1 cellular context compared by ENCODE assay signal in the genomic region with DNA sequence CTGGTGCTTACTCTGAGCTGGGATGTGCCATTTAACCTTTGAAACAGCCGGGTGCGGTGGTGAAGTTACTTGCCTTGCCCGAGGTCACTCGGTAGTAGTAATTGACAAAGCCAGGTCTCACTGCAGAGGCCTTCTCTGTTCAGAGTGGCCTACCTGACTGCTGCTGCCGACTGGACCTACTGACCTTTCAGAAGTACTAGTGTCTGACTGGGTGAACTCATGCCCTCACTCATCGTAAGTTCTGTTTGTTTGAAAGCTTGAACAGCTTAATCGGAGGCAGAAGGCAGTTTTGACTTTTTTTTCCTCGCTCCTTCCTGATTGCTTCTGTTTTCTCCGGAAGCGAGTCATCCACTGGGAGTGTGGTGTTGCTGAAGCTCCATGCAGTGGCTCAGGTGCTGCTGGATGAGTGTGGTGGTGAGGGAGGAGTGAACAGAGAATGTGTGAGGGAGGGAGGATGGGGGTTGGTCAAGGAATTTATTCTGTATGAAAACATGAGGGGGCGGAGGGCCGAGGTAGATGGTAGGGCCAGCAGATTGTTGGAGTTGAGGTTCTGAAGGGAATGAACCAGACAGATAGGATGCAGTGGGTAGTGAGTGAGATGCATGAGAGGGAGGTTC.
TF ChIP-seq lines count a peak whose summit lies in the region.

No MANE protein-coding gene starts in this region.

TF ChIP-seq in HepG2, 621 proteins besides CTCF, POLR2A, EP300 and RAD21 (continues in another document):
- TF ChIP-seq ZNF605 (CRISPR knock-in tag; IDR thresholded peaks at IDR 0.05), result no peak
- no peak for TF ChIP-seq ZNF124 (CRISPR knock-in tag; IDR thresholded peaks at IDR 0.05)
- peak; percentile 56; the same call in 1 of the 2 replicates for TF ChIP-seq NR2F6 (IDR thresholded peaks at IDR 0.05)
- TF ChIP-seq NR2F6 (CRISPR knock-in tag; IDR thresholded peaks at IDR 0.05), result peak; percentile 53
- TF ChIP-seq, protein P1, sequence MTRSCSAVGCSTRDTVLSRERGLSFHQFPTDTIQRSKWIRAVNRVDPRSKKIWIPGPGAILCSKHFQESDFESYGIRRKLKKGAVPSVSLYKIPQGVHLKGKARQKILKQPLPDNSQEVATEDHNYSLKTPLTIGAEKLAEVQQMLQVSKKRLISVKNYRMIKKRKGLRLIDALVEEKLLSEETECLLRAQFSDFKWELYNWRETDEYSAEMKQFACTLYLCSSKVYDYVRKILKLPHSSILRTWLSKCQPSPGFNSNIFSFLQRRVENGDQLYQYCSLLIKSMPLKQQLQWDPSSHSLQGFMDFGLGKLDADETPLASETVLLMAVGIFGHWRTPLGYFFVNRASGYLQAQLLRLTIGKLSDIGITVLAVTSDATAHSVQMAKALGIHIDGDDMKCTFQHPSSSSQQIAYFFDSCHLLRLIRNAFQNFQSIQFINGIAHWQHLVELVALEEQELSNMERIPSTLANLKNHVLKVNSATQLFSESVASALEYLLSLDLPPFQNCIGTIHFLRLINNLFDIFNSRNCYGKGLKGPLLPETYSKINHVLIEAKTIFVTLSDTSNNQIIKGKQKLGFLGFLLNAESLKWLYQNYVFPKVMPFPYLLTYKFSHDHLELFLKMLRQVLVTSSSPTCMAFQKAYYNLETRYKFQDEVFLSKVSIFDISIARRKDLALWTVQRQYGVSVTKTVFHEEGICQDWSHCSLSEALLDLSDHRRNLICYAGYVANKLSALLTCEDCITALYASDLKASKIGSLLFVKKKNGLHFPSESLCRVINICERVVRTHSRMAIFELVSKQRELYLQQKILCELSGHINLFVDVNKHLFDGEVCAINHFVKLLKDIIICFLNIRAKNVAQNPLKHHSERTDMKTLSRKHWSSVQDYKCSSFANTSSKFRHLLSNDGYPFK (CRISPR knock-in tag; IDR thresholded peaks at IDR 0.05; ENCODE audit: borderline replicate concordance), result no peak
- no peak for TF ChIP-seq TBX3 (IDR thresholded peaks at IDR 0.05; ENCODE audit: borderline replicate concordance)
- no peak for TF ChIP-seq ZKSCAN5 (CRISPR knock-in tag; IDR thresholded peaks at IDR 0.05)
- peak; percentile 33; the same call in 1 of the 2 replicates for TF ChIP-seq CBX5 (CRISPR knock-in tag; IDR thresholded peaks at IDR 0.05; ENCODE audit: borderline replicate concordance)
- no peak for TF ChIP-seq FOXA1 (IDR thresholded peaks at IDR 0.05)
- no peak for TF ChIP-seq FOXA1 (CRISPR knock-in tag; IDR thresholded peaks at IDR 0.05)
- TF ChIP-seq, protein P2, sequence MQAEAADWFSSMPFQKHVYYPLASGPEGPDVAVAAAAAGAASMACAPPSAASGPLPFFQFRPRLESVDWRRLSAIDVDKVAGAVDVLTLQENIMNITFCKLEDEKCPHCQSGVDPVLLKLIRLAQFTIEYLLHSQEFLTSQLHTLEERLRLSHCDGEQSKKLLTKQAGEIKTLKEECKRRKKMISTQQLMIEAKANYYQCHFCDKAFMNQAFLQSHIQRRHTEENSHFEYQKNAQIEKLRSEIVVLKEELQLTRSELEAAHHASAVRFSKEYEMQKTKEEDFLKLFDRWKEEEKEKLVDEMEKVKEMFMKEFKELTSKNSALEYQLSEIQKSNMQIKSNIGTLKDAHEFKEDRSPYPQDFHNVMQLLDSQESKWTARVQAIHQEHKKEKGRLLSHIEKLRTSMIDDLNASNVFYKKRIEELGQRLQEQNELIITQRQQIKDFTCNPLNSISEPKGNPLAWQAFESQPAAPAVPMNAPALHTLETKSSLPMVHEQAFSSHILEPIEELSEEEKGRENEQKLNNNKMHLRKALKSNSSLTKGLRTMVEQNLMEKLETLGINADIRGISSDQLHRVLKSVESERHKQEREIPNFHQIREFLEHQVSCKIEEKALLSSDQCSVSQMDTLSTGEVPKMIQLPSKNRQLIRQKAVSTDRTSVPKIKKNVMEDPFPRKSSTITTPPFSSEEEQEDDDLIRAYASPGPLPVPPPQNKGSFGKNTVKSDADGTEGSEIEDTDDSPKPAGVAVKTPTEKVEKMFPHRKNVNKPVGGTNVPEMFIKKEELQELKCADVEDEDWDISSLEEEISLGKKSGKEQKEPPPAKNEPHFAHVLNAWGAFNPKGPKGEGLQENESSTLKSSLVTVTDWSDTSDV (CRISPR knock-in tag; IDR thresholded peaks at IDR 0.05), result no peak
- no peak for TF ChIP-seq ZNF549 (CRISPR knock-in tag; IDR thresholded peaks at IDR 0.05)
- TF ChIP-seq NR2F1 (CRISPR knock-in tag; IDR thresholded peaks at IDR 0.05), result peak in 1 of 2 experiments; percentile 17; a peak in 1 of 4 replicates
- TF ChIP-seq HNRNPK (IDR thresholded peaks at IDR 0.05; ENCODE audit: low read depth, low read length, poor library complexity, severe bottlenecking), result no peak
- no peak for TF ChIP-seq ZNF720 (CRISPR knock-in tag; IDR thresholded peaks at IDR 0.05)
- TF ChIP-seq ZNF34 (CRISPR knock-in tag; IDR thresholded peaks at IDR 0.05; ENCODE audit: borderline replicate concordance), result no peak
- no peak for TF ChIP-seq HDAC1 (CRISPR knock-in tag; IDR thresholded peaks at IDR 0.05)
- no peak for TF ChIP-seq KDM3A (CRISPR knock-in tag; IDR thresholded peaks at IDR 0.05; ENCODE audit: low read depth)
- TF ChIP-seq, protein P3, sequence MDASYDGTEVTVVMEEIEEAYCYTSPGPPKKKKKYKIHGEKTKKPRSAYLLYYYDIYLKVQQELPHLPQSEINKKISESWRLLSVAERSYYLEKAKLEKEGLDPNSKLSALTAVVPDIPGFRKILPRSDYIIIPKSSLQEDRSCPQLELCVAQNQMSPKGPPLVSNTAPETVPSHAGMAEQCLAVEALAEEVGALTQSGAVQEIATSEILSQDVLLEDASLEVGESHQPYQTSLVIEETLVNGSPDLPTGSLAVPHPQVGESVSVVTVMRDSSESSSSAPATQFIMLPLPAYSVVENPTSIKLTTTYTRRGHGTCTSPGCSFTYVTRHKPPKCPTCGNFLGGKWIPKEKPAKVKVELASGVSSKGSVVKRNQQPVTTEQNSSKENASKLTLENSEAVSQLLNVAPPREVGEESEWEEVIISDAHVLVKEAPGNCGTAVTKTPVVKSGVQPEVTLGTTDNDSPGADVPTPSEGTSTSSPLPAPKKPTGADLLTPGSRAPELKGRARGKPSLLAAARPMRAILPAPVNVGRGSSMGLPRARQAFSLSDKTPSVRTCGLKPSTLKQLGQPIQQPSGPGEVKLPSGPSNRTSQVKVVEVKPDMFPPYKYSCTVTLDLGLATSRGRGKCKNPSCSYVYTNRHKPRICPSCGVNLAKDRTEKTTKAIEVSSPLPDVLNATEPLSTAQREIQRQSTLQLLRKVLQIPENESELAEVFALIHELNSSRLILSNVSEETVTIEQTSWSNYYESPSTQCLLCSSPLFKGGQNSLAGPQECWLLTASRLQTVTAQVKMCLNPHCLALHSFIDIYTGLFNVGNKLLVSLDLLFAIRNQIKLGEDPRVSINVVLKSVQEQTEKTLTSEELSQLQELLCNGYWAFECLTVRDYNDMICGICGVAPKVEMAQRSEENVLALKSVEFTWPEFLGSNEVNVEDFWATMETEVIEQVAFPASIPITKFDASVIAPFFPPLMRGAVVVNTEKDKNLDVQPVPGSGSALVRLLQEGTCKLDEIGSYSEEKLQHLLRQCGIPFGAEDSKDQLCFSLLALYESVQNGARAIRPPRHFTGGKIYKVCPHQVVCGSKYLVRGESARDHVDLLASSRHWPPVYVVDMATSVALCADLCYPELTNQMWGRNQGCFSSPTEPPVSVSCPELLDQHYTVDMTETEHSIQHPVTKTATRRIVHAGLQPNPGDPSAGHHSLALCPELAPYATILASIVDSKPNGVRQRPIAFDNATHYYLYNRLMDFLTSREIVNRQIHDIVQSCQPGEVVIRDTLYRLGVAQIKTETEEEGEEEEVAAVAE (CRISPR knock-in tag; IDR thresholded peaks at IDR 0.05; ENCODE audit: borderline replicate concordance), result no peak
- no peak for TF ChIP-seq FOXK1 (CRISPR knock-in tag; IDR thresholded peaks at IDR 0.05; ENCODE audit: borderline replicate concordance, low read depth)
- TF ChIP-seq KDM4B (CRISPR knock-in tag; IDR thresholded peaks at IDR 0.05), result no peak
- TF ChIP-seq TSC22D2 (CRISPR knock-in tag; IDR thresholded peaks at IDR 0.05; ENCODE audit: borderline replicate concordance), result peak; percentile 32; the same call in 1 of the 2 replicates
- no peak for TF ChIP-seq ZBTB7A (CRISPR knock-in tag; IDR thresholded peaks at IDR 0.05)
- TF ChIP-seq, protein P4, sequence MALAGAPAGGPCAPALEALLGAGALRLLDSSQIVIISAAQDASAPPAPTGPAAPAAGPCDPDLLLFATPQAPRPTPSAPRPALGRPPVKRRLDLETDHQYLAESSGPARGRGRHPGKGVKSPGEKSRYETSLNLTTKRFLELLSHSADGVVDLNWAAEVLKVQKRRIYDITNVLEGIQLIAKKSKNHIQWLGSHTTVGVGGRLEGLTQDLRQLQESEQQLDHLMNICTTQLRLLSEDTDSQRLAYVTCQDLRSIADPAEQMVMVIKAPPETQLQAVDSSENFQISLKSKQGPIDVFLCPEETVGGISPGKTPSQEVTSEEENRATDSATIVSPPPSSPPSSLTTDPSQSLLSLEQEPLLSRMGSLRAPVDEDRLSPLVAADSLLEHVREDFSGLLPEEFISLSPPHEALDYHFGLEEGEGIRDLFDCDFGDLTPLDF (CRISPR knock-in tag; IDR thresholded peaks at IDR 0.05), result no peak
- no peak for TF ChIP-seq ZBTB38 (CRISPR knock-in tag; IDR thresholded peaks at IDR 0.05)
- no peak for TF ChIP-seq ZNF589 (CRISPR knock-in tag; conservative IDR thresholded peaks at IDR 0.05)
- TF ChIP-seq MED8 (CRISPR knock-in tag; IDR thresholded peaks at IDR 0.05; ENCODE audit: insufficient replicate concordance), result no peak
- no peak for TF ChIP-seq ZNF616 (CRISPR knock-in tag; IDR thresholded peaks at IDR 0.05; ENCODE audit: low read depth)
- no peak for TF ChIP-seq ZNF333 (CRISPR knock-in tag; IDR thresholded peaks at IDR 0.05; ENCODE audit: borderline replicate concordance)
- TF ChIP-seq, protein P5, sequence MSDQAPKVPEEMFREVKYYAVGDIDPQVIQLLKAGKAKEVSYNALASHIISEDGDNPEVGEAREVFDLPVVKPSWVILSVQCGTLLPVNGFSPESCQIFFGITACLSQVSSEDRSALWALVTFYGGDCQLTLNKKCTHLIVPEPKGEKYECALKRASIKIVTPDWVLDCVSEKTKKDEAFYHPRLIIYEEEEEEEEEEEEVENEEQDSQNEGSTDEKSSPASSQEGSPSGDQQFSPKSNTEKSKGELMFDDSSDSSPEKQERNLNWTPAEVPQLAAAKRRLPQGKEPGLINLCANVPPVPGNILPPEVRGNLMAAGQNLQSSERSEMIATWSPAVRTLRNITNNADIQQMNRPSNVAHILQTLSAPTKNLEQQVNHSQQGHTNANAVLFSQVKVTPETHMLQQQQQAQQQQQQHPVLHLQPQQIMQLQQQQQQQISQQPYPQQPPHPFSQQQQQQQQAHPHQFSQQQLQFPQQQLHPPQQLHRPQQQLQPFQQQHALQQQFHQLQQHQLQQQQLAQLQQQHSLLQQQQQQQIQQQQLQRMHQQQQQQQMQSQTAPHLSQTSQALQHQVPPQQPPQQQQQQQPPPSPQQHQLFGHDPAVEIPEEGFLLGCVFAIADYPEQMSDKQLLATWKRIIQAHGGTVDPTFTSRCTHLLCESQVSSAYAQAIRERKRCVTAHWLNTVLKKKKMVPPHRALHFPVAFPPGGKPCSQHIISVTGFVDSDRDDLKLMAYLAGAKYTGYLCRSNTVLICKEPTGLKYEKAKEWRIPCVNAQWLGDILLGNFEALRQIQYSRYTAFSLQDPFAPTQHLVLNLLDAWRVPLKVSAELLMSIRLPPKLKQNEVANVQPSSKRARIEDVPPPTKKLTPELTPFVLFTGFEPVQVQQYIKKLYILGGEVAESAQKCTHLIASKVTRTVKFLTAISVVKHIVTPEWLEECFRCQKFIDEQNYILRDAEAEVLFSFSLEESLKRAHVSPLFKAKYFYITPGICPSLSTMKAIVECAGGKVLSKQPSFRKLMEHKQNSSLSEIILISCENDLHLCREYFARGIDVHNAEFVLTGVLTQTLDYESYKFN (CRISPR knock-in tag; conservative IDR thresholded peaks at IDR 0.05), result peak; percentile 44; the same call in 1 of the 2 replicates
- TF ChIP-seq ZNF501 (CRISPR knock-in tag; IDR thresholded peaks at IDR 0.05), result 0 out of 2 replicates have a peak, but pooled peaks have one; percentile 14
- TF ChIP-seq MYNN (CRISPR knock-in tag; IDR thresholded peaks at IDR 0.05; ENCODE audit: low read depth), result no peak
- TF ChIP-seq, protein P6, sequence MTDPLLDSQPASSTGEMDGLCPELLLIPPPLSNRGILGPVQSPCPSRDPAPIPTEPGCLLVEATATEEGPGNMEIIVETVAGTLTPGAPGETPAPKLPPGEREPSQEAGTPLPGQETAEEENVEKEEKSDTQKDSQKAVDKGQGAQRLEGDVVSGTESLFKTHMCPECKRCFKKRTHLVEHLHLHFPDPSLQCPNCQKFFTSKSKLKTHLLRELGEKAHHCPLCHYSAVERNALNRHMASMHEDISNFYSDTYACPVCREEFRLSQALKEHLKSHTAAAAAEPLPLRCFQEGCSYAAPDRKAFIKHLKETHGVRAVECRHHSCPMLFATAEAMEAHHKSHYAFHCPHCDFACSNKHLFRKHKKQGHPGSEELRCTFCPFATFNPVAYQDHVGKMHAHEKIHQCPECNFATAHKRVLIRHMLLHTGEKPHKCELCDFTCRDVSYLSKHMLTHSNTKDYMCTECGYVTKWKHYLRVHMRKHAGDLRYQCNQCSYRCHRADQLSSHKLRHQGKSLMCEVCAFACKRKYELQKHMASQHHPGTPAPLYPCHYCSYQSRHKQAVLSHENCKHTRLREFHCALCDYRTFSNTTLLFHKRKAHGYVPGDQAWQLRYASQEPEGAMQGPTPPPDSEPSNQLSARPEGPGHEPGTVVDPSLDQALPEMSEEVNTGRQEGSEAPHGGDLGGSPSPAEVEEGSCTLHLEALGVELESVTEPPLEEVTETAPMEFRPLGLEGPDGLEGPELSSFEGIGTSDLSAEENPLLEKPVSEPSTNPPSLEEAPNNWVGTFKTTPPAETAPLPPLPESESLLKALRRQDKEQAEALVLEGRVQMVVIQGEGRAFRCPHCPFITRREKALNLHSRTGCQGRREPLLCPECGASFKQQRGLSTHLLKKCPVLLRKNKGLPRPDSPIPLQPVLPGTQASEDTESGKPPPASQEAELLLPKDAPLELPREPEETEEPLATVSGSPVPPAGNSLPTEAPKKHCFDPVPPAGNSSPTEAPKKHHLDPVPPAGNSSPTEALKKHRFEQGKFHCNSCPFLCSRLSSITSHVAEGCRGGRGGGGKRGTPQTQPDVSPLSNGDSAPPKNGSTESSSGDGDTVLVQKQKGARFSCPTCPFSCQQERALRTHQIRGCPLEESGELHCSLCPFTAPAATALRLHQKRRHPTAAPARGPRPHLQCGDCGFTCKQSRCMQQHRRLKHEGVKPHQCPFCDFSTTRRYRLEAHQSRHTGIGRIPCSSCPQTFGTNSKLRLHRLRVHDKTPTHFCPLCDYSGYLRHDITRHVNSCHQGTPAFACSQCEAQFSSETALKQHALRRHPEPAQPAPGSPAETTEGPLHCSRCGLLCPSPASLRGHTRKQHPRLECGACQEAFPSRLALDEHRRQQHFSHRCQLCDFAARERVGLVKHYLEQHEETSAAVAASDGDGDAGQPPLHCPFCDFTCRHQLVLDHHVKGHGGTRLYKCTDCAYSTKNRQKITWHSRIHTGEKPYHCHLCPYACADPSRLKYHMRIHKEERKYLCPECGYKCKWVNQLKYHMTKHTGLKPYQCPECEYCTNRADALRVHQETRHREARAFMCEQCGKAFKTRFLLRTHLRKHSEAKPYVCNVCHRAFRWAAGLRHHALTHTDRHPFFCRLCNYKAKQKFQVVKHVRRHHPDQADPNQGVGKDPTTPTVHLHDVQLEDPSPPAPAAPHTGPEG (CRISPR knock-in tag; IDR thresholded peaks at IDR 0.05), result no peak
- TF ChIP-seq, protein P7, sequence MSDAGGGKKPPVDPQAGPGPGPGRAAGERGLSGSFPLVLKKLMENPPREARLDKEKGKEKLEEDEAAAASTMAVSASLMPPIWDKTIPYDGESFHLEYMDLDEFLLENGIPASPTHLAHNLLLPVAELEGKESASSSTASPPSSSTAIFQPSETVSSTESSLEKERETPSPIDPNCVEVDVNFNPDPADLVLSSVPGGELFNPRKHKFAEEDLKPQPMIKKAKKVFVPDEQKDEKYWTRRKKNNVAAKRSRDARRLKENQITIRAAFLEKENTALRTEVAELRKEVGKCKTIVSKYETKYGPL (CRISPR knock-in tag; IDR thresholded peaks at IDR 0.05), result no peak
- no peak for TF ChIP-seq SOX5 (CRISPR knock-in tag; IDR thresholded peaks at IDR 0.05; ENCODE audit: borderline replicate concordance)
- no peak for TF ChIP-seq ZMYM2 (CRISPR knock-in tag; IDR thresholded peaks at IDR 0.05)
- no peak for TF ChIP-seq RBFOX2 (IDR thresholded peaks at IDR 0.05; ENCODE audit: low read depth, low read length)
